In genomic region chr11:20035701-20036601, GRCh38 we compare ENCODE assay signal across 9 cellular contexts.
A peak's percentile ranks its signal among the peaks of the same experiment; 100 is the strongest.
DNase-seq lines count a peak whose midpoint lies in the region; ATAC-seq, FAIRE-seq and TF ChIP-seq lines count a peak whose summit lies in the region.
"Had no signal": no experiment of that assay in that cellular context is flagged by ENCODE, and none has a peak within 500 bp of the region (broad histone marks: within the 10 kb centered on the region; RNA-seq: fewer than 3 reads in every experiment).

No MANE protein-coding gene starts in this region.

- H3K27ac ChIP-seq in colonic mucosa: no peak overlapping the region

- H3K4me3 Mint-ChIP-seq in MCF 10A (ENCODE audit: unreplicated experiment): peak overlapping the region; percentile 59
- H3K4me3 Mint-ChIP-seq in nephron: no peak overlapping the region

- no peaks in the 10 kb centered on the region for H3K27me3 Mint-ChIP-seq in MCF 10A (ENCODE audit: insufficient read depth, unreplicated experiment)
- peaks cover 4% of the 10 kb centered on the region for H3K27me3 Mint-ChIP-seq in nephron (ENCODE audit: low read depth)

- peaks cover 66% of the 10 kb centered on the region for H3K4me1 Mint-ChIP-seq in MCF 10A (ENCODE audit: insufficient read depth, unreplicated experiment)
- H3K4me1 Mint-ChIP-seq in nephron: peaks cover 79% of the 10 kb centered on the region

- H3K27me3 ChIP-seq in colonic mucosa: no peaks in the 10 kb centered on the region

- H3K4me3 ChIP-seq in colonic mucosa (no peak overlapping the region), mucosa of descending colon (no peak overlapping the region)

- H3K27ac Mint-ChIP-seq in MCF 10A (ENCODE audit: low read depth, unreplicated experiment): peak overlapping the region; percentile 92
- H3K27ac Mint-ChIP-seq in nephron: peak overlapping the region; percentile 72 to 82 (median 75)
- H3K27ac Mint-ChIP-seq: activated T-helper 2 cell treated with anti-CD3 and anti-CD28 coated beads, Interferon-gamma antibody, Interleukin-2, Interleukin-4, amounts not matched to agents 10 μg/mL and 5 μg/mL and 100 μg/mL, durations not matched to agents 14 hours and 24 hours and 36 hours had no signal

- no TSS peak for BruUV-seq in MCF 10A (replicated peaks; lab: Mats Ljungman, UMichigan)

- no peak for ATAC-seq in mucosa of descending colon

- H3K4me1 ChIP-seq in colonic mucosa (no peaks in the 10 kb centered on the region), mucosa of descending colon (ENCODE audit: low read depth) (no peaks in the 10 kb centered on the region)

- DNase-seq in GM03348 (ENCODE audit: low spot score) (peak; percentile 83), NCI-H2196 (lab: John Stamatoyannopoulos, UW; ENCODE audit: unreplicated experiment) (peak; percentile 86), MCF 10A (ENCODE audit: unreplicated experiment) (peak; percentile 99), colonic mucosa (no peak), mucosa of descending colon (no peak), D721Med (ENCODE audit: insufficient read length, low spot score) (no peak)
- no peak for DNase-seq in stimulated activated CD4-positive, alpha-beta T cell treated with anti-CD3 and anti-CD28 coated beads, Interleukin-12 subunit alpha, Interleukin-12 subunit beta, amount 100 ng/mL, for 4 hours

- POLR2A ChIA-PET in MCF 10A (lab: Yijun Ruan, JAX): interaction anchor here (0.7 to 23.4 kb wide), 14 partner anchors 8 to 332 kb away, joined by 3 to 691 read pairs (median 8); no protein-coding TSS in a partner anchor

- intact Hi-C loops in MCF 10A (cut with micrococcal nuclease) (loop anchor here (1.0 to 5.0 kb wide), 2 partner anchors 76 to 85 kb away; no protein-coding TSS in a partner anchor), colonic mucosa (cut with DNase I) (no loop called here), mucosa of descending colon (cut with DNase I, micrococcal nuclease) (no loop called here)

- H3K36me3 ChIP-seq in colonic mucosa: no peaks in the 10 kb centered on the region
- no peaks in the 10 kb centered on the region for H3K36me3 ChIP-seq in mucosa of descending colon (ENCODE audit: low read depth)

- no peak overlapping the region for H3K9ac ChIP-seq in colonic mucosa (ENCODE audit: low read depth in 2 of 2, low read length in 2 of 2)

- CTCF ChIA-PET in MCF 10A (lab: Yijun Ruan, JAX): interaction anchor here (0.5 to 6.8 kb wide), 16 partner anchors 9 to 453 kb away, joined by 3 to 47 read pairs (median 3); no protein-coding TSS in a partner anchor

- H3K36me3 Mint-ChIP-seq in MCF 10A (ENCODE audit: insufficient read depth, unreplicated experiment) (peaks cover 96% of the 10 kb centered on the region), nephron (ENCODE audit: low read depth) (peaks cover 22% of the 10 kb centered on the region)

- H3K9me3 Mint-ChIP-seq in MCF 10A (ENCODE audit: unreplicated experiment) (no peaks in the 10 kb centered on the region), nephron (no peaks in the 10 kb centered on the region)
- H3K9me3 Mint-ChIP-seq: activated T-helper 2 cell treated with anti-CD3 and anti-CD28 coated beads, Interferon-gamma antibody, Interleukin-2, Interleukin-4, amounts not matched to agents 10 μg/mL and 5 μg/mL and 100 μg/mL, durations not matched to agents 14 hours and 24 hours and 36 hours had no signal

- TF ChIP-seq CTCF in MCF 10A (IDR thresholded peaks at IDR 0.05; ENCODE audit: unreplicated experiment) (no peak), nephron (IDR thresholded peaks at IDR 0.05; ENCODE audit: unreplicated experiment in 3 of 3) (no peak), colonic mucosa (IDR thresholded peaks at IDR 0.05) (no peak), mucosa of descending colon (IDR thresholded peaks at IDR 0.05) (no peak), D721Med (IDR thresholded peaks at IDR 0.05; ENCODE audit: insufficient read depth, missing control alignments) (no peak)

- H3K9me3 ChIP-seq in colonic mucosa: no peaks in the 10 kb centered on the region
- no peaks in the 10 kb centered on the region for H3K9me3 ChIP-seq in mucosa of descending colon

- no peak for FAIRE-seq in D721Med (lab: Jason Lieb, UNC)

Comparison
In these comparisons a context has a peak if more than half of its experiments do, and no peak if none do; other contexts are left out.
1. DNase-seq: peak in GM03348 (single experiment), NCI-H2196 (single experiment) and MCF 10A (single experiment); none in stimulated activated CD4-positive, alpha-beta T cell treated with anti-CD3 and anti-CD28 coated beads, Interleukin-12 subunit alpha, Interleukin-12 subunit beta, amount 100 ng/mL, for 4 hours (single experiment), colonic mucosa (single experiment), mucosa of descending colon (0 of 3) and D721Med (single experiment).